1 cellular context compared by ENCODE assay signal in genomic region chr11:118620529-118621070, GRCh38.
A peak's percentile ranks its signal among the peaks of the same experiment; 100 is the strongest.
TF ChIP-seq lines count a peak whose summit lies in the region.

No MANE protein-coding gene starts in this region.

TF ChIP-seq in HepG2, 621 proteins besides CTCF, POLR2A, EP300 and RAD21 (continued from another document and continues in another):
- no peak for TF ChIP-seq FOXO4 (CRISPR knock-in tag; conservative IDR thresholded peaks at IDR 0.05)
- 0 out of 2 replicates have a peak, but pooled peaks have one; percentile 62 for TF ChIP-seq ZSCAN25 (CRISPR knock-in tag; IDR thresholded peaks at IDR 0.05)
- peak; percentile 18; the same call in 1 of the 2 replicates for TF ChIP-seq ZNF441 (CRISPR knock-in tag; IDR thresholded peaks at IDR 0.05; ENCODE audit: borderline replicate concordance)
- TF ChIP-seq ZNF878 (CRISPR knock-in tag; IDR thresholded peaks at IDR 0.05), result no peak
- TF ChIP-seq, protein P1, sequence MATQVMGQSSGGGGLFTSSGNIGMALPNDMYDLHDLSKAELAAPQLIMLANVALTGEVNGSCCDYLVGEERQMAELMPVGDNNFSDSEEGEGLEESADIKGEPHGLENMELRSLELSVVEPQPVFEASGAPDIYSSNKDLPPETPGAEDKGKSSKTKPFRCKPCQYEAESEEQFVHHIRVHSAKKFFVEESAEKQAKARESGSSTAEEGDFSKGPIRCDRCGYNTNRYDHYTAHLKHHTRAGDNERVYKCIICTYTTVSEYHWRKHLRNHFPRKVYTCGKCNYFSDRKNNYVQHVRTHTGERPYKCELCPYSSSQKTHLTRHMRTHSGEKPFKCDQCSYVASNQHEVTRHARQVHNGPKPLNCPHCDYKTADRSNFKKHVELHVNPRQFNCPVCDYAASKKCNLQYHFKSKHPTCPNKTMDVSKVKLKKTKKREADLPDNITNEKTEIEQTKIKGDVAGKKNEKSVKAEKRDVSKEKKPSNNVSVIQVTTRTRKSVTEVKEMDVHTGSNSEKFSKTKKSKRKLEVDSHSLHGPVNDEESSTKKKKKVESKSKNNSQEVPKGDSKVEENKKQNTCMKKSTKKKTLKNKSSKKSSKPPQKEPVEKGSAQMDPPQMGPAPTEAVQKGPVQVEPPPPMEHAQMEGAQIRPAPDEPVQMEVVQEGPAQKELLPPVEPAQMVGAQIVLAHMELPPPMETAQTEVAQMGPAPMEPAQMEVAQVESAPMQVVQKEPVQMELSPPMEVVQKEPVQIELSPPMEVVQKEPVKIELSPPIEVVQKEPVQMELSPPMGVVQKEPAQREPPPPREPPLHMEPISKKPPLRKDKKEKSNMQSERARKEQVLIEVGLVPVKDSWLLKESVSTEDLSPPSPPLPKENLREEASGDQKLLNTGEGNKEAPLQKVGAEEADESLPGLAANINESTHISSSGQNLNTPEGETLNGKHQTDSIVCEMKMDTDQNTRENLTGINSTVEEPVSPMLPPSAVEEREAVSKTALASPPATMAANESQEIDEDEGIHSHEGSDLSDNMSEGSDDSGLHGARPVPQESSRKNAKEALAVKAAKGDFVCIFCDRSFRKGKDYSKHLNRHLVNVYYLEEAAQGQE (IDR thresholded peaks at IDR 0.05; ENCODE audit: borderline replicate concordance in 1 of 2, low read depth in 1 of 2, low read length in 2 of 2), result peak in 1 of 2 experiments; percentile 2; a peak in 1 of 4 replicates
- TF ChIP-seq, protein P2, sequence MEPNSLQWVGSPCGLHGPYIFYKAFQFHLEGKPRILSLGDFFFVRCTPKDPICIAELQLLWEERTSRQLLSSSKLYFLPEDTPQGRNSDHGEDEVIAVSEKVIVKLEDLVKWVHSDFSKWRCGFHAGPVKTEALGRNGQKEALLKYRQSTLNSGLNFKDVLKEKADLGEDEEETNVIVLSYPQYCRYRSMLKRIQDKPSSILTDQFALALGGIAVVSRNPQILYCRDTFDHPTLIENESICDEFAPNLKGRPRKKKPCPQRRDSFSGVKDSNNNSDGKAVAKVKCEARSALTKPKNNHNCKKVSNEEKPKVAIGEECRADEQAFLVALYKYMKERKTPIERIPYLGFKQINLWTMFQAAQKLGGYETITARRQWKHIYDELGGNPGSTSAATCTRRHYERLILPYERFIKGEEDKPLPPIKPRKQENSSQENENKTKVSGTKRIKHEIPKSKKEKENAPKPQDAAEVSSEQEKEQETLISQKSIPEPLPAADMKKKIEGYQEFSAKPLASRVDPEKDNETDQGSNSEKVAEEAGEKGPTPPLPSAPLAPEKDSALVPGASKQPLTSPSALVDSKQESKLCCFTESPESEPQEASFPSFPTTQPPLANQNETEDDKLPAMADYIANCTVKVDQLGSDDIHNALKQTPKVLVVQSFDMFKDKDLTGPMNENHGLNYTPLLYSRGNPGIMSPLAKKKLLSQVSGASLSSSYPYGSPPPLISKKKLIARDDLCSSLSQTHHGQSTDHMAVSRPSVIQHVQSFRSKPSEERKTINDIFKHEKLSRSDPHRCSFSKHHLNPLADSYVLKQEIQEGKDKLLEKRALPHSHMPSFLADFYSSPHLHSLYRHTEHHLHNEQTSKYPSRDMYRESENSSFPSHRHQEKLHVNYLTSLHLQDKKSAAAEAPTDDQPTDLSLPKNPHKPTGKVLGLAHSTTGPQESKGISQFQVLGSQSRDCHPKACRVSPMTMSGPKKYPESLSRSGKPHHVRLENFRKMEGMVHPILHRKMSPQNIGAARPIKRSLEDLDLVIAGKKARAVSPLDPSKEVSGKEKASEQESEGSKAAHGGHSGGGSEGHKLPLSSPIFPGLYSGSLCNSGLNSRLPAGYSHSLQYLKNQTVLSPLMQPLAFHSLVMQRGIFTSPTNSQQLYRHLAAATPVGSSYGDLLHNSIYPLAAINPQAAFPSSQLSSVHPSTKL (CRISPR knock-in tag; IDR thresholded peaks at IDR 0.05), result 0 out of 2 replicates have a peak, but pooled peaks have one; percentile 6
- 0 out of 2 replicates have a peak, but pooled peaks have one; percentile 13 for TF ChIP-seq DPF2 (CRISPR knock-in tag; IDR thresholded peaks at IDR 0.05; ENCODE audit: borderline replicate concordance, low read depth)
- TF ChIP-seq HIC2 (CRISPR knock-in tag; IDR thresholded peaks at IDR 0.05; ENCODE audit: low read depth), result peak; percentile 59; the same call in 1 of the 2 replicates
- TF ChIP-seq CBX1 (IDR thresholded peaks at IDR 0.05; ENCODE audit: low read depth), result peak; percentile 80
- TF ChIP-seq ZNF501 (CRISPR knock-in tag; IDR thresholded peaks at IDR 0.05), result peak; percentile 2; the same call in 1 of the 2 replicates
- peak; percentile 67; the same call in 1 of the 2 replicates for TF ChIP-seq KDM5B (CRISPR knock-in tag; IDR thresholded peaks at IDR 0.05; ENCODE audit: borderline replicate concordance)
- TF ChIP-seq UBTF (CRISPR knock-in tag; IDR thresholded peaks at IDR 0.05), result peak; percentile 72
- TF ChIP-seq MIER3 (CRISPR knock-in tag; IDR thresholded peaks at IDR 0.05; ENCODE audit: borderline replicate concordance), result peak; percentile 56; the same call in 1 of the 2 replicates
- no peak for TF ChIP-seq ARHGAP35 (CRISPR knock-in tag; IDR thresholded peaks at IDR 0.05; ENCODE audit: borderline replicate concordance)
- TF ChIP-seq ETV5 (CRISPR knock-in tag; IDR thresholded peaks at IDR 0.05; ENCODE audit: borderline replicate concordance), result peak; percentile 93
- TF ChIP-seq HNRNPH1 (optimal IDR thresholded peaks at IDR 0.05; ENCODE audit: low read depth, low read length), result peak; percentile 36
- TF ChIP-seq, protein P3, sequence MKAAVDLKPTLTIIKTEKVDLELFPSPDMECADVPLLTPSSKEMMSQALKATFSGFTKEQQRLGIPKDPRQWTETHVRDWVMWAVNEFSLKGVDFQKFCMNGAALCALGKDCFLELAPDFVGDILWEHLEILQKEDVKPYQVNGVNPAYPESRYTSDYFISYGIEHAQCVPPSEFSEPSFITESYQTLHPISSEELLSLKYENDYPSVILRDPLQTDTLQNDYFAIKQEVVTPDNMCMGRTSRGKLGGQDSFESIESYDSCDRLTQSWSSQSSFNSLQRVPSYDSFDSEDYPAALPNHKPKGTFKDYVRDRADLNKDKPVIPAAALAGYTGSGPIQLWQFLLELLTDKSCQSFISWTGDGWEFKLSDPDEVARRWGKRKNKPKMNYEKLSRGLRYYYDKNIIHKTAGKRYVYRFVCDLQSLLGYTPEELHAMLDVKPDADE (CRISPR knock-in tag; IDR thresholded peaks at IDR 0.05), result no peak
- peak; percentile 88 for TF ChIP-seq KAT8 (CRISPR knock-in tag; IDR thresholded peaks at IDR 0.05)
- TF ChIP-seq ZNF609 (CRISPR knock-in tag; IDR thresholded peaks at IDR 0.05; ENCODE audit: borderline replicate concordance), result peak; percentile 56
- no peak; the same call in 1 of the 2 replicates for TF ChIP-seq ZBTB38 (CRISPR knock-in tag; IDR thresholded peaks at IDR 0.05)
- peak; percentile 67; the same call in 1 of the 2 replicates for TF ChIP-seq THAP9 (CRISPR knock-in tag; IDR thresholded peaks at IDR 0.05; ENCODE audit: borderline replicate concordance)
- peak; percentile 95 for TF ChIP-seq ZNF605 (CRISPR knock-in tag; IDR thresholded peaks at IDR 0.05)
- peak; percentile 55; the same call in 1 of the 2 replicates for TF ChIP-seq HOXA3 (CRISPR knock-in tag; IDR thresholded peaks at IDR 0.05)
- peak; percentile 60; the same call in 1 of the 2 replicates for TF ChIP-seq PITX1 (CRISPR knock-in tag; IDR thresholded peaks at IDR 0.05)
- TF ChIP-seq ZNF30 (CRISPR knock-in tag; IDR thresholded peaks at IDR 0.05), result no peak
- no peak for TF ChIP-seq JUN (CRISPR knock-in tag; IDR thresholded peaks at IDR 0.05)
- TF ChIP-seq, protein P4, sequence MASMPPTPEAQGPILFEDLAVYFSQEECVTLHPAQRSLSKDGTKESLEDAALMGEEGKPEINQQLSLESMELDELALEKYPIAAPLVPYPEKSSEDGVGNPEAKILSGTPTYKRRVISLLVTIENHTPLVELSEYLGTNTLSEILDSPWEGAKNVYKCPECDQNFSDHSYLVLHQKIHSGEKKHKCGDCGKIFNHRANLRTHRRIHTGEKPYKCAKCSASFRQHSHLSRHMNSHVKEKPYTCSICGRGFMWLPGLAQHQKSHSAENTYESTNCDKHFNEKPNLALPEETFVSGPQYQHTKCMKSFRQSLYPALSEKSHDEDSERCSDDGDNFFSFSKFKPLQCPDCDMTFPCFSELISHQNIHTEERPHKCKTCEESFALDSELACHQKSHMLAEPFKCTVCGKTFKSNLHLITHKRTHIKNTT (CRISPR knock-in tag; IDR thresholded peaks at IDR 0.05), result no peak
- peak; percentile 48; the same call in 1 of the 2 replicates for TF ChIP-seq FOXJ3 (CRISPR knock-in tag; IDR thresholded peaks at IDR 0.05; ENCODE audit: borderline replicate concordance)
